Comparison of ENCODE assay signal across 22 cellular contexts in the genomic region with DNA sequence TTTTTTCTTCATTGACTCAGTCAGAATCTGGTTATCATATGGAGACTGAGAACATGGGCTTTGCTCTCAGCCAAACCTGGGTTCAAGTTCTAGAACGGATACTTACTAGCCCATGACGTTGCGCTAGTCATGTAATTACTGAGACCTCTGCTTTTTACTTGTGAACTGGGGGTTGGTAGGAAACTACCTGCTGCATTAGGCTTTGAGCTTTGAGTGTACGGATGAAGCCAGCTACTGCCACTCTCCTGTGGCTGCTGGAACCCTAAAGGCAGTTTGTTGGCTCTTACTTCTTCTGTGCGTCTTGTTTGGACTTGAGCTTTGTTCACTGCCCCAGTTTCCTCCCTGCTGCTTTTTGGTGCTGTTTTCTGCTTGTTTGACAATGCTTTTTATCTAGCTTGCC. TPM values are rescaled to one million over a fixed set of nuclear protein-coding genes. Genes with fewer than 3 reads are reported as not detected.
DNase-seq lines count a peak whose midpoint lies in the region; ATAC-seq, FAIRE-seq and TF ChIP-seq lines count a peak whose summit lies in the region.
"Had no signal": no experiment of that assay in that cellular context is flagged by ENCODE, and none has a peak within 500 bp of the region (broad histone marks: within the 10 kb centered on the region; RNA-seq: fewer than 3 reads in every experiment).

No MANE protein-coding gene starts in this region.

- H3K79me2 ChIP-seq in keratinocyte (ENCODE audit: control insufficient read depth, insufficient read depth, low read length) (peaks cover 76% of the 10 kb centered on the region), GM23248 (ENCODE audit: insufficient read depth) (peaks cover 100% of the 10 kb centered on the region)

- H3K9me3 Mint-ChIP-seq in activated T-helper 17 cell treated with anti-CD3 and anti-CD28 coated beads, Interleukin-2, amount 50 U/mL, for 72 hours = no peaks in the 10 kb centered on the region
- no peaks in the 10 kb centered on the region for H3K9me3 Mint-ChIP-seq in stimulated activated naive B cell treated with anti-CD40 and anti-IgM and Interleukin-4, amounts not matched to agents 10 μg/mL and 1 μg/mL and 100 μg/mL, for 72 hours
- H3K9me3 Mint-ChIP-seq: T-helper 1 cell treated with Interleukin-12 subunit alpha and Interleukin-12 subunit beta and Interleukin-4 antibody, amounts not matched to agents 30 μg/mL and 1 μg/mL, for 36 hours had no signal

- no peak overlapping the region for H3K9ac ChIP-seq in BLaER1
- no peak overlapping the region for H3K9ac ChIP-seq in keratinocyte (ENCODE audit: control insufficient read depth, extremely low read depth, insufficient read depth, low read length)
- no peak overlapping the region for H3K9ac ChIP-seq in GM23248

- H3K9me3 ChIP-seq in BLaER1 (no peaks in the 10 kb centered on the region), keratinocyte (ENCODE audit: control insufficient read depth, low read depth, low read length) (no peaks in the 10 kb centered on the region), GM23248 (ENCODE audit: low read depth) (no peaks in the 10 kb centered on the region)
- H3K9me3 ChIP-seq: gastrocnemius medialis, testis had no signal

- peaks cover 100% of the 10 kb centered on the region for H4K20me1 ChIP-seq in BLaER1
- peaks cover 12% of the 10 kb centered on the region for H4K20me1 ChIP-seq in keratinocyte (ENCODE audit: control insufficient read depth, extremely low read depth, insufficient read depth, low read length)
- H4K20me1 ChIP-seq in GM23248 (ENCODE audit: insufficient read depth) = peaks cover 13% of the 10 kb centered on the region; the same call in 1 of the 2 replicates

- peaks cover 4% of the 10 kb centered on the region for H3K9me1 ChIP-seq in keratinocyte (ENCODE audit: control insufficient read depth, extremely low read depth, insufficient read depth, low read length)

- no peaks in the 10 kb centered on the region for H3K9me2 ChIP-seq in GM23248 (ENCODE audit: insufficient read depth)

- FAIRE-seq in keratinocyte (lab: Jason Lieb, UNC) = peak; percentile 13
- FAIRE-seq in urothelium cell line (lab: Jason Lieb, UNC) = no peak

- dilution Hi-C loops in keratinocyte (cut with MboI; ENCODE audit: extremely low pct_ligation_motif_present, low sequenced_read_pairs) = no loop called here

- H3K36me3 ChIP-seq in BLaER1 (peaks cover 64% of the 10 kb centered on the region), keratinocyte (ENCODE audit: control insufficient read depth in 2 of 2, extremely low read depth in 1 of 2, insufficient read depth in 2 of 2, low read length in 2 of 2) (peaks cover 13 to 14% of the 10 kb centered on the region in 2 experiments), GM23248 (ENCODE audit: low read depth) (no peaks in the 10 kb centered on the region; the same call in 1 of the 2 replicates)
- H3K36me3 ChIP-seq: gastrocnemius medialis had no signal

- DNase-seq in GM12865 (ENCODE audit: low read depth) (peak; percentile 54), keratinocyte (ENCODE audit: low read depth, low spot score) (no peak), GM23248 (no peak), urothelium cell line (ENCODE audit: low spot score) (no peak), G401 (ENCODE audit: low spot score) (no peak)
- no peak for DNase-seq in stimulated activated naive B cell treated with anti-CD40 and anti-IgM and Interleukin-4, amounts not matched to agents 10 μg/mL and 1 μg/mL and 100 μg/mL, for 72 hours
- DNase-seq: activated CD8-positive, alpha-beta memory T cell treated with anti-CD3 and anti-CD28 coated beads, Interleukin-2, amount 50 U/mL, for 48 hours; dermis blood vessel endothelial cell; DMS79 treated with DMSO at 0.1 percent for 48 hours; mesendoderm; NCI-H187; NCI-H226; PC-3; SIG-M5; stimulated activated CD4-positive, alpha-beta T cell treated with anti-CD3 and anti-CD28 coated beads, Interleukin-4, amount 100 ng/mL, for 24 hours had no signal

- H3K4me3 ChIP-seq in BLaER1 (no peak overlapping the region), GM12865 (ENCODE audit: low read depth, low read length) (no peak overlapping the region), keratinocyte (ENCODE audit: control insufficient read depth in 2 of 3, extremely low read depth in 1 of 3, insufficient read depth in 2 of 3, low read depth in 1 of 3, low read length in 3 of 3) (no peak overlapping the region), GM23248 (no peak overlapping the region)
- H3K4me3 ChIP-seq: gastrocnemius medialis, skin epidermis, testis had no signal

- peaks cover 31% of the 10 kb centered on the region for H3K4me1 Mint-ChIP-seq in activated T-helper 17 cell treated with anti-CD3 and anti-CD28 coated beads, Interleukin-2, amount 50 U/mL, for 72 hours
- peaks cover 32 to 39% of the 10 kb centered on the region in 2 donors for H3K4me1 Mint-ChIP-seq in stimulated activated naive B cell treated with anti-CD40 and anti-IgM and Interleukin-4, amounts not matched to agents 10 μg/mL and 1 μg/mL and 100 μg/mL, for 72 hours

- H3K27me3 ChIP-seq in BLaER1 (no peaks in the 10 kb centered on the region), keratinocyte (ENCODE audit: control insufficient read depth, extremely low read depth, insufficient read depth, low read length) (no peaks in the 10 kb centered on the region), GM23248 (replicated peaks; ENCODE audit: insufficient read depth) (no peaks in the 10 kb centered on the region)
- H3K27me3 ChIP-seq: gastrocnemius medialis, testis had no signal

- peak; percentile 71 for ATAC-seq in activated T-helper 17 cell treated with anti-CD3 and anti-CD28 coated beads, Interleukin-2, amount 50 U/mL, for 72 hours (replicated peaks)
- ATAC-seq in stimulated activated naive B cell treated with anti-CD40 and anti-IgM and Interleukin-4, amounts not matched to agents 10 μg/mL and 1 μg/mL and 100 μg/mL, for 72 hours (replicated peaks) = no peak
- ATAC-seq: PC-3 had no signal

- 94 to 95% methylated on average over 5 of the region's 5 CpGs for WGBS in GM23248 (ENCODE audit: low coverage in 1 of 2, low lambda C conversion rate in 2 of 2, missing lambda C conversion rate in 2 of 2), 2 experiments

- H3K27ac ChIP-seq in BLaER1 (no peak overlapping the region), keratinocyte (ENCODE audit: control insufficient read depth, insufficient read depth, low read length) (no peak overlapping the region), GM23248 (no peak overlapping the region)

- H3K4me1 ChIP-seq in BLaER1 (peaks cover 19% of the 10 kb centered on the region), keratinocyte (ENCODE audit: control insufficient read depth, extremely low read depth, insufficient read depth, low read length) (no peaks in the 10 kb centered on the region), GM23248 (ENCODE audit: insufficient read depth) (no peaks in the 10 kb centered on the region)

- H3K27ac Mint-ChIP-seq in activated T-helper 17 cell treated with anti-CD3 and anti-CD28 coated beads, Interleukin-2, amount 50 U/mL, for 72 hours = peak overlapping the region; percentile 60
- H3K27ac Mint-ChIP-seq in stimulated activated naive B cell treated with anti-CD40 and anti-IgM and Interleukin-4, amounts not matched to agents 10 μg/mL and 1 μg/mL and 100 μg/mL, for 72 hours = no peak overlapping the region
- H3K27ac Mint-ChIP-seq: nephron had no signal

- 0 out of 2 replicates have a peak, but pooled peaks cover 4% of the 10 kb centered on the region for H3F3A ChIP-seq in GM23248 (ENCODE audit: insufficient read depth)

- in situ Hi-C loops in GM23248 (cut with MboI) = no loop called here
- in situ Hi-C loops in G401 (cut with HindIII; ENCODE audit: low sequenced_read_pairs) = no loop called here

- H3K4me2 ChIP-seq in BLaER1 (0 out of 2 replicates have a peak overlapping the region, but pooled peaks have one; percentile 8), keratinocyte (ENCODE audit: control insufficient read depth, extremely low read depth, insufficient read depth, low read depth, low read length) (no peak overlapping the region), GM23248 (ENCODE audit: unreplicated experiment) (no peak overlapping the region)

- H2AFZ ChIP-seq in keratinocyte (ENCODE audit: control insufficient read depth, low read length) (no peak overlapping the region), GM23248 (no peak overlapping the region)

- peak overlapping the region; percentile 63 for H3K4me3 Mint-ChIP-seq in activated T-helper 17 cell treated with anti-CD3 and anti-CD28 coated beads, Interleukin-2, amount 50 U/mL, for 72 hours
- H3K4me3 Mint-ChIP-seq in stimulated activated naive B cell treated with anti-CD40 and anti-IgM and Interleukin-4, amounts not matched to agents 10 μg/mL and 1 μg/mL and 100 μg/mL, for 72 hours = no peak overlapping the region
- H3K4me3 Mint-ChIP-seq: nephron; T-helper 1 cell treated with Interleukin-12 subunit alpha and Interleukin-12 subunit beta and Interleukin-4 antibody, amounts not matched to agents 30 μg/mL and 1 μg/mL, for 36 hours had no signal

- no peaks in the 10 kb centered on the region for H3K27me3 Mint-ChIP-seq in activated T-helper 17 cell treated with anti-CD3 and anti-CD28 coated beads, Interleukin-2, amount 50 U/mL, for 72 hours
- H3K27me3 Mint-ChIP-seq in stimulated activated naive B cell treated with anti-CD40 and anti-IgM and Interleukin-4, amounts not matched to agents 10 μg/mL and 1 μg/mL and 100 μg/mL, for 72 hours = no peaks in the 10 kb centered on the region

- peaks cover 50% of the 10 kb centered on the region for H3K36me3 Mint-ChIP-seq in activated T-helper 17 cell treated with anti-CD3 and anti-CD28 coated beads, Interleukin-2, amount 50 U/mL, for 72 hours (ENCODE audit: low read depth)
- peaks cover 25 to 40% of the 10 kb centered on the region in 2 donors for H3K36me3 Mint-ChIP-seq in stimulated activated naive B cell treated with anti-CD40 and anti-IgM and Interleukin-4, amounts not matched to agents 10 μg/mL and 1 μg/mL and 100 μg/mL, for 72 hours

- TF ChIP-seq CTCF in GM12865 (IDR thresholded peaks at IDR 0.05; ENCODE audit: insufficient read depth, low read depth, low read length, missing control alignments) = no peak
- no peak for TF ChIP-seq CTCF in keratinocyte (optimal IDR thresholded peaks at IDR 0.05 in 1 of 3, IDR thresholded peaks at IDR 0.05 in 1 of 3, conservative IDR thresholded peaks at IDR 0.05 in 1 of 3; ENCODE audit: extremely low read depth in 1 of 3, insufficient read depth in 2 of 3, low read length in 3 of 3)

RNA-seq across cellular contexts. Expression of a gene that starts 18.1 kb away (rescaled TPM):
- total RNA-seq in activated T-helper 17 cell treated with anti-CD3 and anti-CD28 coated beads, Interleukin-2, amount 50 U/mL, for 72 hours = 10 to 100 TPM; 45.6 to 46.6 TPM
- polyA plus RNA-seq in keratinocyte (19.8 to 29.7 TPM (median 23.2 TPM) in 3 replicates), GM23248 (2016; fragmentation: Nextera tagmentation; extraction: Ambion mirVana) (22.2 and 22.3 TPM in 2 replicates)
- polyA plus RNA-seq in keratinocyte (2011; ENCODE audit: low read depth) = 11.6 TPM
- 13.3 and 28.8 TPM in 2 replicates for polyA plus RNA-seq in keratinocyte (2011; cell fraction: cytosol; rRNA removed)
- polyA plus RNA-seq in keratinocyte (2011; cell fraction: nucleus; rRNA removed) = 38.8 and 54.6 TPM in 2 replicates
- polyA plus RNA-seq in keratinocyte (2012; ENCODE audit: low replicate concordance) = 20.6 and 25.0 TPM in 2 replicates
- polyA minus RNA-seq in keratinocyte = 28.0 to 48.1 TPM (median 40.1 TPM) in 3 replicates
- 31.7 TPM for polyA minus RNA-seq in keratinocyte (2011; cell fraction: cytosol; rRNA and poly(A)+ RNA removed)
- 29.2 and 36.5 TPM in 2 replicates for polyA minus RNA-seq in keratinocyte (2011; cell fraction: nucleus; rRNA and poly(A)+ RNA removed)
- 50.0 and 58.4 TPM in 2 replicates for total RNA-seq in GM23248 (2014; rRNA removed; shearing (Covaris generic))
- 76.9 and 77.8 TPM in 2 replicates for total RNA-seq in G401 (2014; rRNA removed; shearing (Covaris generic))

RNA-seq across cellular contexts. Expression of a gene that starts 34.4 kb away (rescaled TPM):
- 1 to 10 TPM; 3.2 to 6.5 TPM for total RNA-seq in activated T-helper 17 cell treated with anti-CD3 and anti-CD28 coated beads, Interleukin-2, amount 50 U/mL, for 72 hours
- 0.94 to 3.1 TPM (median 1.4 TPM) in 3 replicates for polyA plus RNA-seq in keratinocyte
- 1.2 TPM for polyA plus RNA-seq in keratinocyte (2011; ENCODE audit: low read depth)
- 1.2 and 2.1 TPM in 2 replicates for polyA plus RNA-seq in keratinocyte (2011; cell fraction: cytosol; rRNA removed)
- 11.3 and 18.0 TPM in 2 replicates for polyA plus RNA-seq in keratinocyte (2011; cell fraction: nucleus; rRNA removed)
- polyA plus RNA-seq in keratinocyte (2012; ENCODE audit: low replicate concordance) = 1.0 and 3.2 TPM in 2 replicates
- polyA minus RNA-seq in keratinocyte = 0.93 to 2.4 TPM (median 1.1 TPM) in 3 replicates
- polyA minus RNA-seq in keratinocyte (2011; cell fraction: cytosol; rRNA and poly(A)+ RNA removed) = 2.1 TPM
- 3.7 and 5.8 TPM in 2 replicates for polyA minus RNA-seq in keratinocyte (2011; cell fraction: nucleus; rRNA and poly(A)+ RNA removed)
- 3.3 and 5.7 TPM in 2 replicates for total RNA-seq in GM23248 (2014; rRNA removed; shearing (Covaris generic))
- 6.1 and 6.6 TPM in 2 replicates for polyA plus RNA-seq in GM23248 (2016; fragmentation: Nextera tagmentation; extraction: Ambion mirVana)
- total RNA-seq in G401 (2014; rRNA removed; shearing (Covaris generic)) = 0.37 and 1.0 TPM in 2 replicates

RNA-seq across cellular contexts. Expression of a gene that starts 53.8 kb away (rescaled TPM):
- 10 to 100 TPM; 29.1 to 30.4 TPM for total RNA-seq in activated T-helper 17 cell treated with anti-CD3 and anti-CD28 coated beads, Interleukin-2, amount 50 U/mL, for 72 hours
- polyA plus RNA-seq in keratinocyte = 44.3 to 90.3 TPM (median 66.2 TPM) in 3 replicates
- polyA plus RNA-seq in keratinocyte (2011; ENCODE audit: low read depth) = 123 TPM
- 21.3 and 35.3 TPM in 2 replicates for polyA plus RNA-seq in keratinocyte (2011; cell fraction: cytosol; rRNA removed)
- 208 and 264 TPM in 2 replicates for polyA plus RNA-seq in keratinocyte (2011; cell fraction: nucleus; rRNA removed)
- polyA plus RNA-seq in keratinocyte (2012; ENCODE audit: low replicate concordance) = 81.4 and 94.0 TPM in 2 replicates
- polyA minus RNA-seq in keratinocyte = 131 to 309 TPM (median 181 TPM) in 3 replicates
- 135 TPM for polyA minus RNA-seq in keratinocyte (2011; cell fraction: cytosol; rRNA and poly(A)+ RNA removed)
- 352 and 408 TPM in 2 replicates for polyA minus RNA-seq in keratinocyte (2011; cell fraction: nucleus; rRNA and poly(A)+ RNA removed)
- total RNA-seq in GM23248 (2014; rRNA removed; shearing (Covaris generic)) = 136 and 147 TPM in 2 replicates
- polyA plus RNA-seq in GM23248 (2016; fragmentation: Nextera tagmentation; extraction: Ambion mirVana) = 123 and 136 TPM in 2 replicates
- total RNA-seq in G401 (2014; rRNA removed; shearing (Covaris generic)) = 93.4 and 100 TPM in 2 replicates
